In genomic region chr1:58922302-58923089, GRCh38 we compare ENCODE assay signal across 8 cellular contexts.
DNase-seq lines count a peak whose midpoint lies in the region; ATAC-seq and TF ChIP-seq lines count a peak whose summit lies in the region.

No MANE protein-coding gene starts in this region.

- H3K27ac Mint-ChIP-seq in chondrocyte (ENCODE audit: unreplicated experiment) (peak overlapping the region; percentile 37), nephron (peak overlapping the region; percentile 54 to 64 (median 58))

- H3K36me3 Mint-ChIP-seq in chondrocyte (ENCODE audit: low read depth) (no peaks in the 10 kb centered on the region), nephron (ENCODE audit: low read depth) (no peaks in the 10 kb centered on the region)

- H3K27me3 Mint-ChIP-seq in chondrocyte (ENCODE audit: low read depth) (no peaks in the 10 kb centered on the region), nephron (ENCODE audit: low read depth) (peaks cover 6% of the 10 kb centered on the region)

- H3K9me3 Mint-ChIP-seq in chondrocyte (ENCODE audit: low read depth) (no peaks in the 10 kb centered on the region), nephron (no peaks in the 10 kb centered on the region)

- CTCF ChIA-PET in GM10248 (lab: Yijun Ruan, JAX) = interaction anchor here (1.0 to 1.2 kb wide), 3 partner anchors 9 to 18 kb away, joined by 3 to 4 read pairs (median 4); no protein-coding TSS in a partner anchor

- peak; percentile 94 for ATAC-seq in GM21723 (IDR thresholded peaks at IDR 0.05; ENCODE audit: unreplicated experiment)

- H3K4me3 Mint-ChIP-seq in chondrocyte (ENCODE audit: unreplicated experiment) (no peak overlapping the region), nephron (no peak overlapping the region)

- TF ChIP-seq CTCF in GM10248 (IDR thresholded peaks at IDR 0.05; ENCODE audit: control extremely low read depth, extremely low read depth, low read depth, missing control alignments) (no peak), chondrocyte (IDR thresholded peaks at IDR 0.05) (no peak), nephron (IDR thresholded peaks at IDR 0.05; ENCODE audit: unreplicated experiment in 3 of 3) (no peak)

- peaks cover 29% of the 10 kb centered on the region for H3K4me1 Mint-ChIP-seq in chondrocyte (ENCODE audit: low read depth)
- peaks cover 24% of the 10 kb centered on the region for H3K4me1 Mint-ChIP-seq in nephron

- DNase-seq in GM10248 (ENCODE audit: extremely low spot score) = peak; percentile 37
- peak; percentile 47 to 53 for DNase-seq in NOMO-1 (lab: John Stamatoyannopoulos, UW; ENCODE audit: unreplicated experiment in 2 of 2)
- DNase-seq in chondrocyte (ENCODE audit: low spot score) = no peak
- DNase-seq in ACHN = no peak
- DNase-seq in NCI-H2227 treated with DMSO at 0.1 percent for 48 hours (lab: John Stamatoyannopoulos, UW) = no peak
- DNase-seq in GDM1 (lab: John Stamatoyannopoulos, UW) = no peak

- POLR2A ChIA-PET in GM10248 (lab: Yijun Ruan, JAX) = interaction anchor here (0.5 kb wide), 1 partner anchor 138 kb away, joined by 3 read pairs; the partner anchor contains the start of gene JUN

- in situ Hi-C loops in ACHN (cut with HindIII; ENCODE audit: low pct_ligation_motif_present, low pct_unique_long_range_greater_than_20kb, low sequenced_read_pairs) = no loop called here

Comparison
In these comparisons a context has a peak if more than half of its experiments do, and no peak if none do; other contexts are left out.
1. DNase-seq: peak in GM10248 (single experiment) and NOMO-1 (2 of 2); none in chondrocyte (single experiment), ACHN (single experiment), NCI-H2227 treated with DMSO at 0.1 percent for 48 hours (single experiment) and GDM1 (single experiment).